In genomic region chr9:122095010-122095767, GRCh38 we compare ENCODE assay signal across 1 cellular context.
TF ChIP-seq lines count a peak whose summit lies in the region.

No MANE protein-coding gene starts in this region.

TF ChIP-seq in HepG2, 621 proteins besides CTCF, POLR2A, EP300 and RAD21 (continued from another document):
- TF ChIP-seq ATF2 (CRISPR knock-in tag; IDR thresholded peaks at IDR 0.05), result no peak
- no peak for TF ChIP-seq MLXIP (CRISPR knock-in tag; IDR thresholded peaks at IDR 0.05; ENCODE audit: borderline replicate concordance)
- no peak for TF ChIP-seq NFKBIZ (CRISPR knock-in tag; IDR thresholded peaks at IDR 0.05)
- no peak for TF ChIP-seq FOXC1 (CRISPR knock-in tag; IDR thresholded peaks at IDR 0.05; ENCODE audit: borderline replicate concordance)
- TF ChIP-seq REST (IDR thresholded peaks at IDR 0.05; ENCODE audit: borderline replicate concordance in 1 of 2, low read depth in 1 of 2, low read length in 2 of 2), result peak; percentile 33 to 91
- TF ChIP-seq TFDP2 (CRISPR knock-in tag; IDR thresholded peaks at IDR 0.05), result no peak
- TF ChIP-seq GATAD2A (CRISPR knock-in tag; IDR thresholded peaks at IDR 0.05), result peak; percentile 33; the same call in 1 of the 2 replicates
- TF ChIP-seq NBN (conservative IDR thresholded peaks at IDR 0.05), result no peak
- TF ChIP-seq SNAPC5 (CRISPR knock-in tag; IDR thresholded peaks at IDR 0.05; ENCODE audit: borderline replicate concordance), result no peak
- no peak for TF ChIP-seq TEAD2 (CRISPR knock-in tag; IDR thresholded peaks at IDR 0.05)
- TF ChIP-seq STAG1 (CRISPR knock-in tag; IDR thresholded peaks at IDR 0.05), result peak; percentile 24; the same call in 1 of the 2 replicates
- TF ChIP-seq PHF20 (CRISPR knock-in tag; IDR thresholded peaks at IDR 0.05), result no peak
- TF ChIP-seq, protein P1, sequence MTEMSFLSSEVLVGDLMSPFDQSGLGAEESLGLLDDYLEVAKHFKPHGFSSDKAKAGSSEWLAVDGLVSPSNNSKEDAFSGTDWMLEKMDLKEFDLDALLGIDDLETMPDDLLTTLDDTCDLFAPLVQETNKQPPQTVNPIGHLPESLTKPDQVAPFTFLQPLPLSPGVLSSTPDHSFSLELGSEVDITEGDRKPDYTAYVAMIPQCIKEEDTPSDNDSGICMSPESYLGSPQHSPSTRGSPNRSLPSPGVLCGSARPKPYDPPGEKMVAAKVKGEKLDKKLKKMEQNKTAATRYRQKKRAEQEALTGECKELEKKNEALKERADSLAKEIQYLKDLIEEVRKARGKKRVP (CRISPR knock-in tag; IDR thresholded peaks at IDR 0.05), result peak in 1 of 2 experiments; percentile 50; a peak in 1 of 4 replicates
- no peak for TF ChIP-seq TOE1 (CRISPR knock-in tag; IDR thresholded peaks at IDR 0.05)
- TF ChIP-seq ZNF704 (CRISPR knock-in tag; IDR thresholded peaks at IDR 0.05; ENCODE audit: borderline replicate concordance), result no peak
- no peak for TF ChIP-seq CREB3 (CRISPR knock-in tag; IDR thresholded peaks at IDR 0.05)
